Comparison of ENCODE assay signal across 1 cellular context in genomic region chr1:111747282-111747734, GRCh38.
TF ChIP-seq lines count a peak whose summit lies in the region.

No MANE protein-coding gene starts in this region.

TF ChIP-seq in K562, 482 proteins besides CTCF, POLR2A, EP300 and RAD21 (continued from another document and continues in another):
- TF ChIP-seq GTF2B (IDR thresholded peaks at IDR 0.05; ENCODE audit: extremely low read depth, insufficient read length) = no peak
- TF ChIP-seq NR4A1 (CRISPR knock-in tag; IDR thresholded peaks at IDR 0.05) = no peak
- TF ChIP-seq NR4A1 (tag; IDR thresholded peaks at IDR 0.05) = peak; percentile 38; the same call in 1 of the 2 replicates
- no peak for TF ChIP-seq TCF15 (CRISPR knock-in tag; IDR thresholded peaks at IDR 0.05)
- no peak for TF ChIP-seq IRF1 (CRISPR knock-in tag; IDR thresholded peaks at IDR 0.05; ENCODE audit: borderline replicate concordance)
- peak; percentile 25 for TF ChIP-seq ETV1 (tag; conservative IDR thresholded peaks at IDR 0.05; ENCODE audit: low read depth)
- no peak for TF ChIP-seq ZNF274 (IDR thresholded peaks at IDR 0.05; ENCODE audit: borderline replicate concordance, low read depth, low read length)
- TF ChIP-seq ID3 (CRISPR knock-in tag; IDR thresholded peaks at IDR 0.05) = no peak
- TF ChIP-seq ID3 (tag; IDR thresholded peaks at IDR 0.05) = no peak
- no peak for TF ChIP-seq NCOA4 (IDR thresholded peaks at IDR 0.05; ENCODE audit: partially characterized antibody)
- no peak for TF ChIP-seq PRPF4 (IDR thresholded peaks at IDR 0.05; ENCODE audit: insufficient read depth, low read depth, low read length, poor library complexity, severe bottlenecking)
- peak; percentile 34; the same call in 1 of the 2 replicates for TF ChIP-seq NFIC (IDR thresholded peaks at IDR 0.05)
- TF ChIP-seq CBFA2T3 (IDR thresholded peaks at IDR 0.05) = no peak
- TF ChIP-seq ZNF584 (CRISPR knock-in tag; IDR thresholded peaks at IDR 0.05; ENCODE audit: low read depth) = no peak
- no peak for TF ChIP-seq NKRF (IDR thresholded peaks at IDR 0.05; ENCODE audit: borderline replicate concordance)
- TF ChIP-seq FOXA3 (CRISPR knock-in tag; conservative IDR thresholded peaks at IDR 0.05 in 1 of 2, IDR thresholded peaks at IDR 0.05 in 1 of 2) = peak in 1 of 2 experiments; percentile 19; a peak in 2 of 4 replicates
- TF ChIP-seq ELF4 (CRISPR knock-in tag; IDR thresholded peaks at IDR 0.05) = no peak
- peak; percentile 71 for TF ChIP-seq ATF4 (CRISPR knock-in tag; IDR thresholded peaks at IDR 0.05)
- TF ChIP-seq RREB1 (CRISPR knock-in tag; IDR thresholded peaks at IDR 0.05) = no peak
- TF ChIP-seq POLR2AphosphoS2 (IDR thresholded peaks at IDR 0.05; ENCODE audit: low read length) = no peak
- TF ChIP-seq ARID1B (IDR thresholded peaks at IDR 0.05) = peak; percentile 39; the same call in 1 of the 2 replicates
- no peak for TF ChIP-seq SLC30A9 (CRISPR knock-in tag; IDR thresholded peaks at IDR 0.05)
- TF ChIP-seq GATAD2A (IDR thresholded peaks at IDR 0.05) = 0 out of 2 replicates have a peak, but pooled peaks have one; percentile 39
- no peak for TF ChIP-seq SIX5 (IDR thresholded peaks at IDR 0.05; ENCODE audit: borderline replicate concordance in 1 of 2, insufficient read depth in 1 of 2, low read depth in 1 of 2, low read length in 2 of 2)
- TF ChIP-seq KLF16 (IDR thresholded peaks at IDR 0.05) = peak; percentile 25; the same call in 1 of the 2 replicates
- TF ChIP-seq GATAD2B (IDR thresholded peaks at IDR 0.05; ENCODE audit: borderline replicate concordance) = no peak
- no peak for TF ChIP-seq ZBTB49 (CRISPR knock-in tag; IDR thresholded peaks at IDR 0.05; ENCODE audit: borderline replicate concordance)
- TF ChIP-seq THRA (IDR thresholded peaks at IDR 0.05) = no peak
- TF ChIP-seq ZC3H8 (IDR thresholded peaks at IDR 0.05) = no peak
- TF ChIP-seq NEUROD1 (IDR thresholded peaks at IDR 0.05; ENCODE audit: borderline replicate concordance, low read depth, low read length, partially characterized antibody) = peak; percentile 36
- no peak for TF ChIP-seq TAF15 (IDR thresholded peaks at IDR 0.05; ENCODE audit: low read depth, low read length)
- no peak for TF ChIP-seq KAT7 (CRISPR knock-in tag; IDR thresholded peaks at IDR 0.05; ENCODE audit: borderline replicate concordance)
- no peak for TF ChIP-seq GTF2E2 (tag; IDR thresholded peaks at IDR 0.05)
- TF ChIP-seq SPI1 (IDR thresholded peaks at IDR 0.05; ENCODE audit: borderline replicate concordance, low read depth, low read length) = no peak
- no peak for TF ChIP-seq PRMT5 (CRISPR knock-in tag; IDR thresholded peaks at IDR 0.05)
- TF ChIP-seq PHF21A (IDR thresholded peaks at IDR 0.05; ENCODE audit: borderline replicate concordance, low read depth) = no peak
- peak; percentile 20; the same call in 1 of the 2 replicates for TF ChIP-seq CC2D1A (IDR thresholded peaks at IDR 0.05)
- TF ChIP-seq VEZF1 (CRISPR knock-in tag; IDR thresholded peaks at IDR 0.05) = no peak
- TF ChIP-seq HBP1 (CRISPR knock-in tag; IDR thresholded peaks at IDR 0.05) = no peak
- no peak for TF ChIP-seq THAP12 (CRISPR knock-in tag; IDR thresholded peaks at IDR 0.05)
- 0 out of 2 replicates have a peak, but pooled peaks have one; percentile 25 for TF ChIP-seq MAFG (tag; conservative IDR thresholded peaks at IDR 0.05)
- TF ChIP-seq ZNF717 (CRISPR knock-in tag; IDR thresholded peaks at IDR 0.05) = no peak
